In genomic region chr4:122259849-122260248, GRCh38 we compare ENCODE assay signal across 21 cellular contexts.
A peak's percentile ranks its signal among the peaks of the same experiment; 100 is the strongest.
DNase-seq lines count a peak whose midpoint lies in the region; ATAC-seq, FAIRE-seq and TF ChIP-seq lines count a peak whose summit lies in the region.
"Had no signal": no experiment of that assay in that cellular context is flagged by ENCODE, and none has a peak within 500 bp of the region (broad histone marks: within the 10 kb centered on the region; RNA-seq: fewer than 3 reads in every experiment).

No MANE protein-coding gene starts in this region.

- TF ChIP-seq CTCF in astrocyte (IDR thresholded peaks at IDR 0.05; ENCODE audit: insufficient read depth, low read depth, low read length) (no peak), epithelial cell of esophagus (IDR thresholded peaks at IDR 0.05; ENCODE audit: insufficient read depth, low read depth, low read length, missing control alignments) (no peak)

- no peaks in the 10 kb centered on the region for H3K27me3 ChIP-seq in astrocyte (ENCODE audit: insufficient read depth, low read length)
- H3K27me3 ChIP-seq: BLaER1 treated with 17β-estradiol and CSF1 and Interleukin-3, amounts not matched to agents 10 nM and 100 nM had no signal

- peaks cover 12% of the 10 kb centered on the region for H3K36me3 Mint-ChIP-seq in astrocyte (ENCODE audit: low read depth, unreplicated experiment)

- no peak overlapping the region for H3K4me3 Mint-ChIP-seq in astrocyte (ENCODE audit: unreplicated experiment)
- H3K4me3 Mint-ChIP-seq: B cell; CD4-positive, alpha-beta T cell; CD8-positive, alpha-beta T cell had no signal

- no peaks in the 10 kb centered on the region for H4K20me1 ChIP-seq in astrocyte (ENCODE audit: insufficient read depth, low read length)
- H4K20me1 ChIP-seq: BLaER1 treated with 17β-estradiol and CSF1 and Interleukin-3, amounts not matched to agents 10 nM and 100 nM had no signal

- no peaks in the 10 kb centered on the region for H3K79me2 ChIP-seq in astrocyte (ENCODE audit: insufficient read depth, low read length)

- no peak overlapping the region for H3K27ac Mint-ChIP-seq in astrocyte (ENCODE audit: unreplicated experiment)
- H3K27ac Mint-ChIP-seq: B cell; CD4-positive, alpha-beta T cell; CD8-positive, alpha-beta T cell had no signal

- H3K27me3 Mint-ChIP-seq in astrocyte (ENCODE audit: low read depth, unreplicated experiment): no peaks in the 10 kb centered on the region
- H3K27me3 Mint-ChIP-seq: B cell; CD4-positive, alpha-beta T cell had no signal

- ATAC-seq in HG02763 (IDR thresholded peaks at IDR 0.05; ENCODE audit: unreplicated experiment) (no peak), HG03442 (IDR thresholded peaks at IDR 0.05; ENCODE audit: unreplicated experiment) (no peak)
- ATAC-seq: A549; CD8-positive, alpha-beta T cell had no signal

- H3K9me3 Mint-ChIP-seq in astrocyte (ENCODE audit: unreplicated experiment): no peaks in the 10 kb centered on the region
- H3K9me3 Mint-ChIP-seq: CD4-positive, alpha-beta T cell; CD8-positive, alpha-beta T cell had no signal

- peak; percentile 41 for FAIRE-seq in astrocyte (lab: Jason Lieb, UNC)
- FAIRE-seq: A549, GM12891 had no signal

- no peak overlapping the region for H3K4me2 ChIP-seq in astrocyte (ENCODE audit: low read length)
- H3K4me2 ChIP-seq: A549; BLaER1 treated with 17β-estradiol and CSF1 and Interleukin-3, amounts not matched to agents 10 nM and 100 nM had no signal

- H3K4me1 Mint-ChIP-seq in astrocyte (ENCODE audit: low read depth, unreplicated experiment): no peaks in the 10 kb centered on the region
- H3K4me1 Mint-ChIP-seq: B cell had no signal

- intact Hi-C loops in cardiac septum (cut with DNase I): no loop called here

- H2AFZ ChIP-seq in astrocyte (ENCODE audit: low read depth, low read length): no peak overlapping the region

- no peaks in the 10 kb centered on the region for H3K4me1 ChIP-seq in astrocyte (ENCODE audit: insufficient read depth, low read length)
- H3K4me1 ChIP-seq: A549; BLaER1 treated with 17β-estradiol and CSF1 and Interleukin-3, amounts not matched to agents 10 nM and 100 nM had no signal

- no peaks in the 10 kb centered on the region for H3K9me3 ChIP-seq in astrocyte (ENCODE audit: insufficient read depth, low read depth, low read length)
- H3K9me3 ChIP-seq: A549; BLaER1 treated with 17β-estradiol and CSF1 and Interleukin-3, amounts not matched to agents 10 nM and 100 nM had no signal

- peaks cover 16% of the 10 kb centered on the region for H3K36me3 ChIP-seq in astrocyte (ENCODE audit: insufficient read depth, low read length)

- no peak overlapping the region for H3K27ac ChIP-seq in astrocyte (ENCODE audit: low read depth, low read length)
- H3K27ac ChIP-seq: 22Rv1; A549; BLaER1 treated with 17β-estradiol and CSF1 and Interleukin-3, amounts not matched to agents 10 nM and 100 nM; C4-2B had no signal

- no peak overlapping the region for H3K9ac ChIP-seq in astrocyte (ENCODE audit: low read length)
- H3K9ac ChIP-seq: BLaER1 treated with 17β-estradiol and CSF1 and Interleukin-3, amounts not matched to agents 10 nM and 100 nM had no signal

- DNase-seq in NCI-H1417 (lab: John Stamatoyannopoulos, UW): peak in 2 of 3 experiments; percentile 2 to 33
- no peak for DNase-seq in NCI-H1417 treated with DMSO at 0.1 percent for 48 hours (lab: John Stamatoyannopoulos, UW)
- no peak for DNase-seq in astrocyte (ENCODE audit: low read depth)
- DNase-seq in epithelial cell of esophagus (ENCODE audit: low read depth): peak; percentile 45
- DNase-seq in renal cortical epithelial cell (ENCODE audit: low read depth): peak; percentile 1
- no peak for DNase-seq in cardiac septum (ENCODE audit: low spot score)
- DNase-seq: AML-193; CD4-positive, alpha-beta T cell; CD8-positive, alpha-beta T cell; DMS 273 treated with DMSO at 0.1 percent for 48 hours; DMS153; DMS79 treated with DMSO at 0.1 percent for 48 hours; GF-D8 had no signal

- no peak overlapping the region for H3K4me3 ChIP-seq in astrocyte (ENCODE audit: insufficient read depth, low read depth, low read length)
- H3K4me3 ChIP-seq in epithelial cell of esophagus (ENCODE audit: low read length): no peak overlapping the region
- H3K4me3 ChIP-seq: A549; BLaER1 treated with 17β-estradiol and CSF1 and Interleukin-3, amounts not matched to agents 10 nM and 100 nM had no signal

Comparison
In these comparisons a context has a peak if more than half of its experiments do, and no peak if none do; other contexts are left out.
1. DNase-seq: peak in NCI-H1417 (2 of 3), epithelial cell of esophagus (single experiment) and renal cortical epithelial cell (single experiment); none in NCI-H1417 treated with DMSO at 0.1 percent for 48 hours (single experiment), astrocyte (single experiment) and cardiac septum (single experiment).